In the genomic region with DNA sequence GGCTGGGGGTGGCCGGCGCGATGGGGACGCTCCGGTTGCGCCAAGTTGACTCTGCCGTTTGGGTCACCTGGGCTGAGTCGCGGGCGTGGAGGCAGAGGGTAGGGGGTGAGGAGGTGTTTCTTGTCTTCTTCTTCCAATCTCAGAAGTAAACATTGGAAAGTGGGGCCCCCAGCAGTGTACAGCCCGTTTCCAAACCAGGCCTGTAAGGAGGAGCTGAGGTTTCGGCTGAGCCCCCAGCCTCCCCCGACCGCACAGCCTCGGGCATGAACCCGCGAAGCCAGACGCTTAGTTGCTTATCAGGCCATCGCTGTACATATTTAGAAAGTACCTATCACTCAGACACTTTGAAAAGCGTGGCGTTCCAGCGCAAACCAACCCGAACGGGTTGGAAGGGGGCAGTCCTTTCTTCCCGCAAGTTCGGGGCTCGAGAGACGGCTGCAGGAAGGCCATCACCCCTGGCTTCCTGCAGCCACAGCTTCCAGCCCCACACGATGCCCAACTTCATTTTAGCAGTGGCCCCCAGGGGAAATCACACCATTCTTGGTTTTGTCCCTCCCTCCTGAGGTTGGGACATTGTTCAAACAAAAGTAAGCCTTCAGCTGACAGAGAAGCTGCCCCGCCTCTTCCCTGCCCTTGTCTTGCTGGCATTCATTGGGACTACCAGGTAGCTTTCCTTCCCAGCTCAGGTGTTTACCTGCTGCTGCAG, we compare ENCODE assay signal across 8 cellular contexts.
DNase-seq lines count a peak whose midpoint lies in the region; ATAC-seq and TF ChIP-seq lines count a peak whose summit lies in the region.

No MANE protein-coding gene starts in this region.

- no peaks in the 10 kb centered on the region for H3K27me3 ChIP-seq in body of pancreas
- no peaks in the 10 kb centered on the region for H3K27me3 ChIP-seq in lower lobe of right lung (ENCODE audit: low read depth)
- H3K27me3 ChIP-seq in thymus (ENCODE audit: control insufficient read depth, insufficient read depth): no peaks in the 10 kb centered on the region

- DNase-seq in NCI-H748 (lab: John Stamatoyannopoulos, UW; ENCODE audit: unreplicated experiment) (peak; percentile 46), NCI-H748 treated with DMSO at 0.1 percent for 48 hours (lab: John Stamatoyannopoulos, UW) (no peak), body of pancreas (peak; percentile 72 to 83 (median 78)), lower lobe of right lung (peak; percentile 72), GM03348 (ENCODE audit: low spot score) (no peak), cortex of kidney (lab: John Stamatoyannopoulos, UW) (no peak)

- intact Hi-C loops in body of pancreas (cut with DNase I) (no loop called here), lower lobe of right lung (cut with DNase I) (no loop called here)

- H3K4me3 ChIP-seq in body of pancreas: no peak overlapping the region
- peak overlapping the region; percentile 49 for H3K4me3 ChIP-seq in lower lobe of right lung
- H3K4me3 ChIP-seq in thymus (ENCODE audit: low read length): peak overlapping the region; percentile 14

- TF ChIP-seq CTCF in body of pancreas (IDR thresholded peaks at IDR 0.05): no peak
- TF ChIP-seq CTCF in lower lobe of right lung (IDR thresholded peaks at IDR 0.05): no peak

- TF ChIP-seq POLR2A in body of pancreas (IDR thresholded peaks at IDR 0.05): peak in 2 of 3 donors; percentile 33 to 53

- H3K9me3 ChIP-seq in body of pancreas (no peaks in the 10 kb centered on the region), lower lobe of right lung (no peaks in the 10 kb centered on the region), thymus (ENCODE audit: control insufficient read depth) (no peaks in the 10 kb centered on the region)

- no peaks in the 10 kb centered on the region for H3K36me3 ChIP-seq in body of pancreas (replicated peaks in 1 of 2; ENCODE audit: insufficient read depth in 1 of 2, low read depth in 2 of 2)
- H3K36me3 ChIP-seq in lower lobe of right lung: no peaks in the 10 kb centered on the region
- H3K36me3 ChIP-seq in thymus (ENCODE audit: control insufficient read depth, insufficient read depth): no peaks in the 10 kb centered on the region

- peak overlapping the region; percentile 79 to 98 (median 96) for H3K27ac ChIP-seq in body of pancreas
- peak overlapping the region; percentile 83 for H3K27ac ChIP-seq in lower lobe of right lung
- H3K27ac ChIP-seq in thymus (ENCODE audit: low read depth): peak overlapping the region; percentile 37

- ATAC-seq in body of pancreas: peak; percentile 61
- peak; percentile 70 to 80 for ATAC-seq in lower lobe of right lung
- no peak for ATAC-seq in GM18517 (IDR thresholded peaks at IDR 0.05; ENCODE audit: unreplicated experiment)

- 12 to 36% methylated on average over 10 to 30 of the region's 30 CpGs for WGBS in body of pancreas, 2 donors
- 70% methylated on average over 30 of the region's 30 CpGs for WGBS in thymus

- peaks cover 60% of the 10 kb centered on the region for H3K4me1 ChIP-seq in body of pancreas
- H3K4me1 ChIP-seq in lower lobe of right lung: peaks cover 41% of the 10 kb centered on the region
- no peaks in the 10 kb centered on the region for H3K4me1 ChIP-seq in thymus (ENCODE audit: control insufficient read depth, insufficient read depth, low read length)

Comparison
In these comparisons a context has a peak if more than half of its experiments do, and no peak if none do; other contexts are left out.
1. DNase-seq: peak in NCI-H748 (single experiment), body of pancreas (4 of 4) and lower lobe of right lung (single experiment); none in NCI-H748 treated with DMSO at 0.1 percent for 48 hours (single experiment), GM03348 (single experiment) and cortex of kidney (single experiment).
2. H3K27ac ChIP-seq: peak in every context shown above with its lines; median percentile 96 in body of pancreas; 83 in lower lobe of right lung; 37 in thymus.
3. H3K4me3 ChIP-seq: peak in lower lobe of right lung (single experiment) and thymus (single experiment); none in body of pancreas (0 of 2).